In genomic region chr21:26117972-26118367, GRCh38 we compare ENCODE assay signal across 25 cellular contexts. TPM values are rescaled to one million over a fixed set of nuclear protein-coding genes. Genes with fewer than 3 reads are reported as not detected.
DNase-seq lines count a peak whose midpoint lies in the region; ATAC-seq and TF ChIP-seq lines count a peak whose summit lies in the region.
"Had no signal": no experiment of that assay in that cellular context is flagged by ENCODE, and none has a peak within 500 bp of the region (broad histone marks: within the 10 kb centered on the region; RNA-seq: fewer than 3 reads in every experiment).

No MANE protein-coding gene starts in this region.

- H3K4me1 Mint-ChIP-seq in nephron (peaks cover 66% of the 10 kb centered on the region), type B pancreatic cell (ENCODE audit: unreplicated experiment) (peaks cover 47% of the 10 kb centered on the region)

- H3K27ac ChIP-seq in caudate nucleus (ENCODE audit: low read depth, low read length) = peak overlapping the region; percentile 97
- H3K27ac ChIP-seq: 22Rv1, colonic mucosa had no signal

- H3K36me3 Mint-ChIP-seq in nephron (ENCODE audit: low read depth) = peaks cover 13% of the 10 kb centered on the region
- peaks cover 15% of the 10 kb centered on the region for H3K36me3 Mint-ChIP-seq in type B pancreatic cell

- DNase-seq in NCI-H1092 treated with DMSO at 0.1 percent for 48 hours (lab: John Stamatoyannopoulos, UW) (peak; percentile 60), NCI-H1092 (lab: John Stamatoyannopoulos, UW) (no peak), caudate nucleus (lab: John Stamatoyannopoulos, UW) (no peak), type B pancreatic cell (ENCODE audit: extremely low spot score, unreplicated experiment) (no peak), EL (no peak), KG1 (lab: John Stamatoyannopoulos, UW) (no peak)
- DNase-seq: activated CD4-positive, alpha-beta T cell treated with anti-CD3 and anti-CD28 coated beads, Interleukin-2, amount 10 ng/mL, durations not matched to agents 7 days and 5 days; activated naive CD8-positive, alpha-beta T cell treated with anti-CD3 and anti-CD28 coated beads for 36 hours; colonic mucosa; endodermal cell; glutamatergic neuron; HCEC 1CT; left cardiac atrium; naive thymus-derived CD4-positive, alpha-beta T cell; NCI-H187 treated with DMSO at 0.1 percent for 48 hours; NCI-H226; OCI-M1; SIG-M5; stimulated activated CD4-positive, alpha-beta T cell treated with anti-CD3 and anti-CD28 coated beads, Interleukin-12 subunit alpha, Interleukin-12 subunit beta, amount 100 ng/mL, for 4 hours; T-helper 17 cell had no signal

- H3K27ac Mint-ChIP-seq in nephron (peak overlapping the region in 2 of 3 experiments; percentile 57 to 82), type B pancreatic cell (peak overlapping the region; percentile 10)
- H3K27ac Mint-ChIP-seq: activated CD4-positive, alpha-beta T cell treated with anti-CD3 and anti-CD28 coated beads, Interleukin-2, amount 10 ng/mL, durations not matched to agents 7 days and 5 days; activated naive CD8-positive, alpha-beta T cell treated with anti-CD3 and anti-CD28 coated beads for 36 hours; activated T-helper 1 cell treated with anti-CD3 and anti-CD28 coated beads, Interleukin-12 subunit alpha, Interleukin-12 subunit beta, Interleukin-2, Interleukin-4 antibody, amounts not matched to agents 30 ng/mL and 10 ng/mL and 1 ng/mL, durations not matched to agents 14 hours and 24 hours and 36 hours; naive thymus-derived CD4-positive, alpha-beta T cell; T-helper 17 cell had no signal

- no peaks in the 10 kb centered on the region for H3K27me3 Mint-ChIP-seq in nephron (ENCODE audit: low read depth)
- no peaks in the 10 kb centered on the region for H3K27me3 Mint-ChIP-seq in type B pancreatic cell
- H3K27me3 Mint-ChIP-seq: activated CD4-positive, alpha-beta T cell treated with anti-CD3 and anti-CD28 coated beads, Interleukin-2, amount 10 ng/mL, durations not matched to agents 7 days and 5 days; activated naive CD8-positive, alpha-beta T cell treated with anti-CD3 and anti-CD28 coated beads for 36 hours; naive thymus-derived CD4-positive, alpha-beta T cell; T-helper 17 cell had no signal

- TF ChIP-seq CTCF in nephron (IDR thresholded peaks at IDR 0.05; ENCODE audit: unreplicated experiment in 3 of 3) (no peak), type B pancreatic cell (conservative IDR thresholded peaks at IDR 0.05) (no peak)

- no peaks in the 10 kb centered on the region for H3K9me3 Mint-ChIP-seq in nephron
- H3K9me3 Mint-ChIP-seq in type B pancreatic cell = no peaks in the 10 kb centered on the region
- H3K9me3 Mint-ChIP-seq: activated CD4-positive, alpha-beta T cell treated with anti-CD3 and anti-CD28 coated beads, Interleukin-2, amount 10 ng/mL, durations not matched to agents 7 days and 5 days; activated naive CD8-positive, alpha-beta T cell treated with anti-CD3 and anti-CD28 coated beads for 36 hours; activated T-helper 1 cell treated with anti-CD3 and anti-CD28 coated beads, Interleukin-12 subunit alpha, Interleukin-12 subunit beta, Interleukin-2, Interleukin-4 antibody, amounts not matched to agents 30 ng/mL and 10 ng/mL and 1 ng/mL, durations not matched to agents 14 hours and 24 hours and 36 hours; endodermal cell had no signal

- H3K4me3 Mint-ChIP-seq in nephron (no peak overlapping the region), type B pancreatic cell (no peak overlapping the region)
- H3K4me3 Mint-ChIP-seq: activated CD4-positive, alpha-beta T cell treated with anti-CD3 and anti-CD28 coated beads, Interleukin-2, amount 10 ng/mL, durations not matched to agents 7 days and 5 days; activated naive CD8-positive, alpha-beta T cell treated with anti-CD3 and anti-CD28 coated beads for 36 hours; activated T-helper 1 cell treated with anti-CD3 and anti-CD28 coated beads, Interleukin-12 subunit alpha, Interleukin-12 subunit beta, Interleukin-2, Interleukin-4 antibody, amounts not matched to agents 30 ng/mL and 10 ng/mL and 1 ng/mL, durations not matched to agents 14 hours and 24 hours and 36 hours; endodermal cell; naive thymus-derived CD4-positive, alpha-beta T cell; T-helper 17 cell had no signal

- ATAC-seq in HG02885 (IDR thresholded peaks at IDR 0.05; ENCODE audit: poor library complexity, unreplicated experiment) = no peak
- ATAC-seq: K562; left cardiac atrium; naive thymus-derived CD4-positive, alpha-beta T cell; T-helper 17 cell had no signal

RNA-seq across cellular contexts. Expression of gene APP, which starts 52.6 kb away (rescaled TPM):
- total RNA-seq in type B pancreatic cell (ENCODE audit: low replicate concordance) = 329 and 415 TPM in 2 replicates
